In genomic region chr17:29607557-29608195, GRCh38 we compare ENCODE assay signal across 25 cellular contexts. TPM values are rescaled to one million over a fixed set of nuclear protein-coding genes. Genes with fewer than 3 reads are reported as not detected.
"Had no signal": no experiment of that assay in that cellular context is flagged by ENCODE, and none has a peak within 500 bp of the region (broad histone marks: within the 10 kb centered on the region; RNA-seq: fewer than 3 reads in every experiment).

No MANE protein-coding gene starts in this region.

- H3K4me1 ChIP-seq: colonic mucosa, left lung, testis, transverse colon, uterus had no signal

- H3K36me3 ChIP-seq: colonic mucosa, gastrocnemius medialis, left lung, lower lobe of right lung, transverse colon, uterus had no signal

- H3K4me2 ChIP-seq: smooth muscle cell had no signal

- DNase-seq: activated CD4-positive, alpha-beta T cell treated with anti-CD3 and anti-CD28 coated beads for 48 hours; activated CD4-positive, alpha-beta T cell treated with anti-CD3 and anti-CD28 coated beads, Interleukin-2, amount 50 U/mL, for 48 hours; activated CD8-positive, alpha-beta memory T cell treated with anti-CD3 and anti-CD28 coated beads for 24 hours; activated CD8-positive, alpha-beta memory T cell treated with anti-CD3 and anti-CD28 coated beads, Interleukin-2, amount 50 U/mL, for 4 hours; activated gamma-delta T cell treated with Interleukin-2 at 50 U/mL for 16 hours; activated naive CD4-positive, alpha-beta T cell treated with anti-CD3 and anti-CD28 coated beads, Interleukin-2, amount 50 U/mL, for 16 hours; activated T-cell treated with anti-CD3 and anti-CD28 coated beads, Interleukin-2, amount 50 U/mL, for 1 hour; colonic mucosa; effector CD8-positive, alpha-beta T cell; gastrocnemius medialis; glutamatergic neuron; lower lobe of right lung; mesenchymal stem cell; stimulated activated CD4-positive, alpha-beta T cell treated with anti-CD3 and anti-CD28 coated beads, Interleukin-1b, Interleukin-23, amount 100 ng/mL, for 48 hours; stimulated activated naive B cell treated with anti-CD40 and anti-IgM and Interleukin-4, amounts not matched to agents 10 μg/mL and 1 μg/mL and 100 μg/mL, for 72 hours; T-helper 9 cell; testis; transverse colon; uterus; WERI-Rb-1 had no signal

- H3K27ac ChIP-seq: colonic mucosa, gastrocnemius medialis, left lung, lower lobe of right lung, testis, transverse colon, uterus, WERI-Rb-1 had no signal

- ATAC-seq: activated CD4-positive, CD25-positive, alpha-beta regulatory T cell treated with anti-CD3 and anti-CD28 coated beads, Interleukin-2, amount 50 U/mL, for 24 hours; activated T-helper 17 cell treated with anti-CD3 and anti-CD28 coated beads, Interleukin-2, amount 50 U/mL, for 72 hours; gastrocnemius medialis; left lung; lower lobe of right lung; stimulated activated naive B cell treated with anti-CD40 and anti-IgM and Interleukin-4, amounts not matched to agents 10 μg/mL and 1 μg/mL and 100 μg/mL, for 72 hours had no signal

- H3K4me3 ChIP-seq: colonic mucosa, gastrocnemius medialis, left lung, lower lobe of right lung, smooth muscle cell, testis, transverse colon, uterus had no signal

- H3K9me3 ChIP-seq: colonic mucosa, gastrocnemius medialis, left lung, lower lobe of right lung, testis, transverse colon, uterus had no signal

- H3K27me3 ChIP-seq: colonic mucosa, gastrocnemius medialis, testis, transverse colon, uterus had no signal

RNA-seq across cellular contexts. Expression of gene CORO6, which starts 15.0 kb away (rescaled TPM):
- total RNA-seq: progenitor cell of endocrine pancreas had no signal
